8 cellular contexts compared by ENCODE assay signal in the genomic region with DNA sequence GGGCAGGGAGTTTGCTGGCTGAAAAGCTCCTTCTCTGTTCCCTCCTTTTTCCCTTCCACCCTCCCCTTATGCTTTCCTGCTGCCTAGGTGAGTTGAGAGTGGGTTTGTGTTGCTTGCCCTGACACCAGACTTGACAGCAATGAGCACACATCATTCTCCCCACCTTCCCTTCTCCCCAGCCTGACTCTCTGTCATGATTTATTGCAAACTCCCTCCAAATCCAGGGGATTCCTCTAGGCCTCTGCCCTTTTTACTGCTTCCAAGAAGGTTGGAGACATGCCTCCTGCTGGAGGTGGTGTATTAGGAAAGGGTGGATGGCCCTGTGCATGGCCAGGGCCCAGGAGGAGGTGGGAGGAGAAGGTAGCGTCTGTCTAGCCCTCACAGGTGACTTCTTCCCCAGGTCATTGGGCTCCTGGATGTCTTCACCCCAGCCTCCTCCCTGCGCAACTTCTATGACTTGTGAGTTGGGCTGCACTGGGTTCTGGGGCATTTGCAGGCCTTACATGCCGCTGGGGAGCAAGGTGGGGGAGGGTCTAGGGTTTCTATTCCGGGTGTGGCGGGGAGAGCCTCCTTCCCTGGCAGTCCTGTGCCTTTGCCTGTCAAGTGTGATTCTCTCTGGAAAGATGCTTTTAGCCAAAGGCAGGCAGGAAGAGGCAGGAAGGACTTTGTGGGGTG. TPM values are rescaled to one million over a fixed set of nuclear protein-coding genes. Genes with fewer than 3 reads are reported as not detected.
DNase-seq lines count a peak whose midpoint lies in the region; ATAC-seq lines count a peak whose summit lies in the region.

No MANE protein-coding gene starts in this region.

- DNase-seq in NCI-H187 treated with DMSO at 0.1 percent for 48 hours (lab: John Stamatoyannopoulos, UW) (peak; percentile 16), NCI-H187 (lab: John Stamatoyannopoulos, UW) (no peak), SK-N-DZ (ENCODE audit: low spot score) (peak; percentile 18), epithelial cell of prostate (ENCODE audit: low read depth, low spot score) (no peak), AML-193 (lab: John Stamatoyannopoulos, UW) (no peak)
- DNase-seq in stimulated activated CD4-positive, alpha-beta T cell treated with anti-CD3 and anti-CD28 coated beads, Interleukin-12 subunit alpha, Interleukin-12 subunit beta, amount 100 ng/mL, for 4 hours, result no peak

- no peak overlapping the region for H3K9ac ChIP-seq in rectal smooth muscle tissue (ENCODE audit: low read length)

- H3K4me3 ChIP-seq in rectal smooth muscle tissue (ENCODE audit: low read length), result peak overlapping the region; percentile 77

- ATAC-seq in HG03565 (IDR thresholded peaks at IDR 0.05; ENCODE audit: unreplicated experiment), result no peak

- H3K36me3 ChIP-seq in rectal smooth muscle tissue (ENCODE audit: control insufficient read depth, insufficient read depth, low read length), result peaks cover 3% of the 10 kb centered on the region

- H3K27ac ChIP-seq in epithelial cell of prostate, result peak overlapping the region; percentile 87
- H3K27ac ChIP-seq in rectal smooth muscle tissue (ENCODE audit: low read depth, low read length), result no peak overlapping the region

- H3K27me3 ChIP-seq in rectal smooth muscle tissue (ENCODE audit: control insufficient read depth, insufficient read depth, low read length), result peaks cover 2% of the 10 kb centered on the region

- H3K4me1 ChIP-seq in rectal smooth muscle tissue (ENCODE audit: control insufficient read depth, insufficient read depth, low read length), result no peaks in the 10 kb centered on the region

RNA-seq across cellular contexts. Expression of gene MAPK13, which starts 2.0 kb away (rescaled TPM):
- polyA plus RNA-seq in SK-N-DZ (2014; cell fraction: cytosol; rRNA removed), result 0.88 and 1.2 TPM in 2 replicates
- polyA plus RNA-seq in SK-N-DZ (2014; cell fraction: nucleus; rRNA removed), result 1.8 and 5.0 TPM in 2 replicates

Comparison
In these comparisons a context has a peak if more than half of its experiments do, and no peak if none do; other contexts are left out.
1. DNase-seq: peak in NCI-H187 treated with DMSO at 0.1 percent for 48 hours (single experiment) and SK-N-DZ (single experiment); none in NCI-H187 (0 of 2), epithelial cell of prostate (single experiment), AML-193 (0 of 2) and stimulated activated CD4-positive, alpha-beta T cell treated with anti-CD3 and anti-CD28 coated beads, Interleukin-12 subunit alpha, Interleukin-12 subunit beta, amount 100 ng/mL, for 4 hours (single experiment).